13 cellular contexts compared by ENCODE assay signal in genomic region chr2:121902171-121902591, GRCh38.
A peak's percentile ranks its signal among the peaks of the same experiment; 100 is the strongest.
DNase-seq lines count a peak whose midpoint lies in the region; ATAC-seq, FAIRE-seq and TF ChIP-seq lines count a peak whose summit lies in the region.
"Had no signal": no experiment of that assay in that cellular context is flagged by ENCODE, and none has a peak within 500 bp of the region (broad histone marks: within the 10 kb centered on the region; RNA-seq: fewer than 3 reads in every experiment).

No MANE protein-coding gene starts in this region.

- TF ChIP-seq EP300 in GM12878 (IDR thresholded peaks at IDR 0.05; ENCODE audit: borderline replicate concordance in 1 of 2, control insufficient read depth in 1 of 2, low read depth in 2 of 2, low read length in 2 of 2): no peak

- POLR2A ChIA-PET in GM12878 (lab: Charles Lee): no interaction called here
- POLR2A ChIA-PET in naive thymus-derived CD8-positive, alpha-beta T cell (lab: Charles Lee): interaction anchor here (0.7 kb wide), 1 partner anchor 22 kb away, joined by 3 read pairs; no protein-coding TSS in a partner anchor

- H3K4me1 ChIP-seq in ES-I3 (ENCODE audit: insufficient read depth, low read length) (no peaks in the 10 kb centered on the region), GM12878 (ENCODE audit: control insufficient read depth, insufficient read depth, low read length) (no peaks in the 10 kb centered on the region), ascending aorta (no peaks in the 10 kb centered on the region)
- H3K4me1 ChIP-seq: adrenal gland, esophagus muscularis mucosa had no signal

- in situ Hi-C loops in GM12878 (cut with MboI): no loop called here

- H3K79me2 ChIP-seq in GM12878 (ENCODE audit: control insufficient read depth, insufficient read depth, low read length): no peaks in the 10 kb centered on the region

- SMC1A ChIA-PET in GM12878 (lab: Charles Lee; ENCODE audit: uncharacterized antibody, unreplicated experiment): interaction anchor here (1.0 to 1.6 kb wide), 3 partner anchors 68 to 168 kb away, joined by 3 to 10 read pairs (median 4); no protein-coding TSS in a partner anchor

- H3K9ac ChIP-seq in ES-I3 (ENCODE audit: low read depth, low read length) (peak overlapping the region; percentile 37; the same call in 1 of the 2 replicates), GM12878 (ENCODE audit: control insufficient read depth, insufficient read depth, low read length) (no peak overlapping the region)

- intact Hi-C loops in GM12878 (cut with micrococcal nuclease; ENCODE audit: unreplicated experiment): no loop called here
- intact Hi-C loops in ascending aorta (cut with DNase I): no loop called here

- H3K4me3 ChIP-seq in GM12878 (no peak overlapping the region), ascending aorta (no peak overlapping the region)
- H3K4me3 ChIP-seq: adrenal gland, esophagus muscularis mucosa had no signal

- H3K36me3 Mint-ChIP-seq in naive thymus-derived CD8-positive, alpha-beta T cell: no peaks in the 10 kb centered on the region
- H3K36me3 Mint-ChIP-seq in activated naive CD4-positive, alpha-beta T cell treated with anti-CD3 and anti-CD28 coated beads, Interleukin-2, amount 10 ng/mL, durations not matched to agents 7 days and 5 days: no peaks in the 10 kb centered on the region

- FAIRE-seq in GM12878 (lab: Jason Lieb, UNC): no peak
- FAIRE-seq: TTC549 had no signal

- TF ChIP-seq CTCF in GM12878 (IDR thresholded peaks at IDR 0.05 in 2 of 3, conservative IDR thresholded peaks at IDR 0.05 in 1 of 3; ENCODE audit: control insufficient read depth in 2 of 3, extremely low read depth in 1 of 3, insufficient read depth in 1 of 3, low read depth in 3 of 3, low read length in 3 of 3) (peak in 2 of 3 experiments; percentile 8 to 29; a peak in 1 of 6 replicates), ascending aorta (IDR thresholded peaks at IDR 0.05) (no peak)

- peak overlapping the region in 5 of 10 donors; percentile 51 to 69 (median 58) for H3K4me3 Mint-ChIP-seq in naive thymus-derived CD8-positive, alpha-beta T cell
- no peak overlapping the region for H3K4me3 Mint-ChIP-seq in activated naive CD4-positive, alpha-beta T cell treated with anti-CD3 and anti-CD28 coated beads, Interleukin-2, amount 10 ng/mL, durations not matched to agents 7 days and 5 days

- RAD21 ChIA-PET in GM12878 (lab: Charles Lee; ENCODE audit: unreplicated experiment): interaction anchor here (1.0 to 1.3 kb wide), 3 partner anchors 11 to 70 kb away, joined by 3 to 4 read pairs (median 4); no protein-coding TSS in a partner anchor

- peaks cover 0 to 4% (median 0%) of the 10 kb centered on the region in 4 donors for H3K4me1 Mint-ChIP-seq in naive thymus-derived CD8-positive, alpha-beta T cell
- no peaks in the 10 kb centered on the region for H3K4me1 Mint-ChIP-seq in activated naive CD4-positive, alpha-beta T cell treated with anti-CD3 and anti-CD28 coated beads, Interleukin-2, amount 10 ng/mL, durations not matched to agents 7 days and 5 days

- ATAC-seq in HG02798 (IDR thresholded peaks at IDR 0.05; ENCODE audit: poor library complexity, unreplicated experiment): peak; percentile 29
- ATAC-seq in GM12878: no peak
- peak; percentile 53 to 65 for ATAC-seq in naive thymus-derived CD8-positive, alpha-beta T cell
- ATAC-seq in HG02852 (IDR thresholded peaks at IDR 0.05; ENCODE audit: unreplicated experiment): no peak

- H3K27ac ChIP-seq in GM12878 (ENCODE audit: control insufficient read depth, insufficient read depth): no peak overlapping the region
- no peak overlapping the region for H3K27ac ChIP-seq in ascending aorta
- H3K27ac ChIP-seq: adrenal gland, esophagus muscularis mucosa had no signal

- peaks cover 0 to 26% (median 0%) of the 10 kb centered on the region in 5 donors for H3K27me3 Mint-ChIP-seq in naive thymus-derived CD8-positive, alpha-beta T cell
- H3K27me3 Mint-ChIP-seq in activated naive CD4-positive, alpha-beta T cell treated with anti-CD3 and anti-CD28 coated beads, Interleukin-2, amount 10 ng/mL, durations not matched to agents 7 days and 5 days: no peaks in the 10 kb centered on the region

- TF ChIP-seq RAD21 in GM12878 (IDR thresholded peaks at IDR 0.05; ENCODE audit: insufficient read depth, low read depth, low read length): no peak

- H3K4me2 ChIP-seq in GM12878 (ENCODE audit: control insufficient read depth, insufficient read depth): no peak overlapping the region

- H3K27ac Mint-ChIP-seq in naive thymus-derived CD8-positive, alpha-beta T cell: peak overlapping the region in 1 of 10 donors; percentile 69
- no peak overlapping the region for H3K27ac Mint-ChIP-seq in activated naive CD4-positive, alpha-beta T cell treated with anti-CD3 and anti-CD28 coated beads, Interleukin-2, amount 10 ng/mL, durations not matched to agents 7 days and 5 days

- H3K27me3 ChIP-seq in GM12878 (replicated peaks in 1 of 2; ENCODE audit: control insufficient read depth in 2 of 2, insufficient read depth in 2 of 2, low read length in 1 of 2) (peaks cover 0 to 3% of the 10 kb centered on the region in 2 experiments; a peak in 2 of 4 replicates), ascending aorta (no peaks in the 10 kb centered on the region)
- H3K27me3 ChIP-seq: adrenal gland had no signal

- no peaks in the 10 kb centered on the region for H3K9me3 ChIP-seq in ES-I3 (ENCODE audit: control insufficient read depth, insufficient read depth, low read length)
- no peaks in the 10 kb centered on the region for H3K9me3 ChIP-seq in GM12878 (replicated peaks; ENCODE audit: control insufficient read depth, insufficient read depth, low read length)
- no peaks in the 10 kb centered on the region for H3K9me3 ChIP-seq in ascending aorta
- H3K9me3 ChIP-seq: adrenal gland had no signal

- H3K36me3 ChIP-seq in ES-I3 (ENCODE audit: insufficient read depth, low read length): no peaks in the 10 kb centered on the region
- H3K36me3 ChIP-seq in GM12878 (ENCODE audit: control insufficient read depth in 2 of 2, insufficient read depth in 2 of 2, low read length in 1 of 2): no peaks in the 10 kb centered on the region
- H3K36me3 ChIP-seq in ascending aorta: no peaks in the 10 kb centered on the region
- H3K36me3 ChIP-seq: adrenal gland, esophagus muscularis mucosa had no signal

- peak; percentile 34; the same call in 1 of the 2 replicates for TF ChIP-seq POLR2A in GM12878 (IDR thresholded peaks at IDR 0.05; ENCODE audit: low read depth, low read length)

- 49% methylated on average over 18 of the region's 18 CpGs for WGBS in GM12878 (ENCODE audit: insufficient coverage, insufficient replicate concordance, low lambda C conversion rate, missing lambda C conversion rate)

- DNase-seq in GM12878 (ENCODE audit: low read depth, low spot score) (no peak), LoVo (ENCODE audit: low spot score) (no peak), ascending aorta (ENCODE audit: low spot score in 2 of 2) (no peak)
- DNase-seq in naive thymus-derived CD8-positive, alpha-beta T cell: peak in 2 of 10 donors; percentile 6 to 32
- DNase-seq in activated naive CD4-positive, alpha-beta T cell treated with anti-CD3 and anti-CD28 coated beads, Interleukin-2, amount 10 ng/mL, durations not matched to agents 7 days and 5 days: no peak
- DNase-seq: adrenal gland; NCI-H510A; stimulated activated CD4-positive, alpha-beta T cell treated with anti-CD3 and anti-CD28 coated beads, Interleukin-12 subunit alpha, Interleukin-12 subunit beta, amount 100 ng/mL, for 4 hours had no signal

- H4K20me1 ChIP-seq in GM12878 (ENCODE audit: control insufficient read depth, insufficient read depth): no peaks in the 10 kb centered on the region

- H3K9me3 Mint-ChIP-seq in naive thymus-derived CD8-positive, alpha-beta T cell: no peaks in the 10 kb centered on the region
- H3K9me3 Mint-ChIP-seq in activated naive CD4-positive, alpha-beta T cell treated with anti-CD3 and anti-CD28 coated beads, Interleukin-2, amount 10 ng/mL, durations not matched to agents 7 days and 5 days: no peaks in the 10 kb centered on the region

- CTCF ChIA-PET in GM12878 (lab: Yijun Ruan, JAX): interaction anchor here (0.7 to 2.0 kb wide), 7 partner anchors 14 to 234 kb away, joined by 3 to 10 read pairs (median 3); no protein-coding TSS in a partner anchor
- CTCF ChIA-PET in activated naive CD4-positive, alpha-beta T cell treated with anti-CD3 and anti-CD28 coated beads, Interleukin-2, amount 10 ng/mL, durations not matched to agents 7 days and 5 days (lab: Charles Lee): no interaction called here

- H2AFZ ChIP-seq in GM12878 (ENCODE audit: control insufficient read depth, low read depth, low read length): no peak overlapping the region

- BruUV-seq in GM12878 (replicated peaks; lab: Mats Ljungman, UMichigan): no TSS peak

TF ChIP-seq in GM12878, 131 proteins besides CTCF, POLR2A, EP300 and RAD21 (continues in another document):
- TF ChIP-seq SRF (IDR thresholded peaks at IDR 0.05; ENCODE audit: low read depth in 2 of 2, low read length in 2 of 2) (no peak), ZNF592 (IDR thresholded peaks at IDR 0.05) (no peak), ZNF24 (IDR thresholded peaks at IDR 0.05) (no peak), BMI1 (IDR thresholded peaks at IDR 0.05; ENCODE audit: borderline replicate concordance) (no peak)

Comparison
In these comparisons a context has a peak if more than half of its experiments do, and no peak if none do; other contexts are left out.
1. ATAC-seq: peak in HG02798 (single experiment) and naive thymus-derived CD8-positive, alpha-beta T cell (2 of 2); none in GM12878 (single experiment) and HG02852 (single experiment).
2. CTCF ChIP-seq: peak in GM12878 (2 of 3); none in ascending aorta (0 of 3).